In the genomic region with DNA sequence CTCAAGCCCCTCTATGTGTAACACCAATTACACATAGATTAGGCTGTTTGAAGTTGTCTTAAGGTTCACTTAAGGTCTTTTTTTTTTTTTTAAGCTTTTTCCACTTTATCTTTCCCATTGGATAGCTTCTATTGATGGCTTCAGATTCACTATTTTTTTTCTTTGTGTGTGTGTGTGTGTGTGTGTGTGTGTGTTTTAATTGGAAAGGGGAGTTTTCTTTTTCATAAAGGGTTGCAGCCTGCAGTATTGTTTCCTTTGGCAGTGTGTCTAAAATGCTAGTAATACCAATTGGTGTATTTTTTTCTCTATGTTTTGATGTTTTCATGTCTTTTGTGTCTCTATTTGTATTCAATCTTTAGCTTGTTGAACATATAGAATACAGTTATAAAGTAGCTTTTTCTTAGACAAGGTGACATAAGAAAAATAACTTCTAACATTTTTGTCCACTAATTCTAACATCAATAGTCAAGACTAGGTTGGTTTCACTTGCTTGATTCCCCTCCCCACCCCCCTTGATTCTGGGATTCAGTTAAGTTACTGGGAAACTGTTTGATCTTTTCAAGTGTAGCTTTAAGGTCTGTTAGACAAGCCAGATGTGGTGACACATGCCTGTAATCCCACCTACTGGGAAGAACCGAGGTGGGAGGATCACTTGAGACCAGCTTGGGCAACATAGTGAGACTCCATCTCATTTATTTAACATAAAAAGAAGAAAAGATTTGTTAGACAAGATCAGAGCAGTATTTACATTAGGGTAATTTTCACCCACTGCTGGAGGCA, we compare ENCODE assay signal across 15 cellular contexts. TPM values are rescaled to one million over a fixed set of nuclear protein-coding genes. Genes with fewer than 3 reads are reported as not detected.
DNase-seq lines count a peak whose midpoint lies in the region; ATAC-seq, FAIRE-seq and TF ChIP-seq lines count a peak whose summit lies in the region.
"Had no signal": no experiment of that assay in that cellular context is flagged by ENCODE, and none has a peak within 500 bp of the region (broad histone marks: within the 10 kb centered on the region; RNA-seq: fewer than 3 reads in every experiment).

No MANE protein-coding gene starts in this region.

- H3K27ac Mint-ChIP-seq in IgD-negative memory B cell (peak overlapping the region; percentile 29 to 85 (median 60)), mesothelial cell of epicardium (peak overlapping the region; percentile 15)

- in situ Hi-C loops in KBM-7 (cut with MboI; ENCODE audit: low pct_unique_long_range_greater_than_20kb, low sequenced_read_pairs), result no loop called here

- no peak for ATAC-seq in GM19452 (IDR thresholded peaks at IDR 0.05; ENCODE audit: unreplicated experiment)

- H3K27me3 ChIP-seq in bronchial epithelial cell (ENCODE audit: control insufficient read depth, insufficient read depth, low read length), result no peaks in the 10 kb centered on the region
- H3K27me3 ChIP-seq: ascending aorta, gastrocnemius medialis, transverse colon had no signal

- H3K4me3 Mint-ChIP-seq in IgD-negative memory B cell (peak overlapping the region; percentile 13 to 72 (median 56)), mesothelial cell of epicardium (no peak overlapping the region)

- H3K27me3 Mint-ChIP-seq in IgD-negative memory B cell (no peaks in the 10 kb centered on the region), mesothelial cell of epicardium (ENCODE audit: low read depth) (no peaks in the 10 kb centered on the region)

- no peaks in the 10 kb centered on the region for H3K9me3 Mint-ChIP-seq in IgD-negative memory B cell
- no peaks in the 10 kb centered on the region for H3K9me3 Mint-ChIP-seq in mesothelial cell of epicardium

- no peak overlapping the region for H3K4me3 ChIP-seq in bronchial epithelial cell (ENCODE audit: low read depth, low read length)
- H3K4me3 ChIP-seq: ascending aorta, gastrocnemius medialis, lower lobe of right lung, transverse colon had no signal

- no peaks in the 10 kb centered on the region for H3K36me3 ChIP-seq in bronchial epithelial cell (ENCODE audit: control insufficient read depth, insufficient read depth, low read length)
- H3K36me3 ChIP-seq: ascending aorta, gastrocnemius medialis, lower lobe of right lung, transverse colon had no signal

- TF ChIP-seq CTCF in D721Med (IDR thresholded peaks at IDR 0.05; ENCODE audit: insufficient read depth, missing control alignments) (no peak), bronchial epithelial cell (IDR thresholded peaks at IDR 0.05; ENCODE audit: insufficient read depth, low read length, severe bottlenecking) (no peak), mesothelial cell of epicardium (IDR thresholded peaks at IDR 0.05; ENCODE audit: unreplicated experiment) (no peak)

- FAIRE-seq in D721Med (lab: Jason Lieb, UNC) (peak; percentile 11), bronchial epithelial cell (lab: Jason Lieb, UNC) (no peak)

- peaks cover 71 to 82% (median 72%) of the 10 kb centered on the region in 3 donors for H3K4me1 Mint-ChIP-seq in IgD-negative memory B cell
- H3K4me1 Mint-ChIP-seq in mesothelial cell of epicardium, result peaks cover 23% of the 10 kb centered on the region

- H3K36me3 Mint-ChIP-seq in IgD-negative memory B cell (peaks cover 5% of the 10 kb centered on the region), mesothelial cell of epicardium (peaks cover 9% of the 10 kb centered on the region)

- DNase-seq in D721Med (ENCODE audit: insufficient read length, low spot score), result no peak
- DNase-seq in bronchial epithelial cell (ENCODE audit: low read depth), result peak; percentile 13
- no peak for DNase-seq in mesothelial cell of epicardium (ENCODE audit: low spot score in 2 of 2, unreplicated experiment in 2 of 2)
- DNase-seq in KBM-7, result no peak
- no peak for DNase-seq in HK-2 (ENCODE audit: unreplicated experiment)
- DNase-seq in NCI-H1436 (lab: John Stamatoyannopoulos, UW), result no peak
- DNase-seq: activated CD4-positive, CD25-positive, alpha-beta regulatory T cell treated with anti-CD3 and anti-CD28 coated beads, Interleukin-2, amount 50 U/mL, for 72 hours; gastrocnemius medialis; KG1; lower lobe of right lung; NCI-H2081 treated with DMSO at 0.1 percent for 48 hours; transverse colon had no signal

RNA-seq across cellular contexts. Expression of gene PRRC2C, which starts 21.4 kb away (rescaled TPM):
- 67.2 TPM for polyA plus RNA-seq in IgD-negative memory B cell
- total RNA-seq in bronchial epithelial cell (38.2 and 54.9 TPM in 2 replicates), mesothelial cell of epicardium (212 to 225 TPM (median 216 TPM) in 3 replicates)
